Comparison of ENCODE assay signal across 23 cellular contexts in genomic region chr12:100403446-100403845, GRCh38. TPM values are rescaled to one million over a fixed set of nuclear protein-coding genes. Genes with fewer than 3 reads are reported as not detected.
DNase-seq lines count a peak whose midpoint lies in the region; ATAC-seq and TF ChIP-seq lines count a peak whose summit lies in the region.
"Had no signal": no experiment of that assay in that cellular context is flagged by ENCODE, and none has a peak within 500 bp of the region (broad histone marks: within the 10 kb centered on the region; RNA-seq: fewer than 3 reads in every experiment).

No MANE protein-coding gene starts in this region.

- no peaks in the 10 kb centered on the region for H3K27me3 ChIP-seq in brain microvascular endothelial cell (replicated peaks)
- no peaks in the 10 kb centered on the region for H3K27me3 ChIP-seq in neural progenitor cell
- H3K27me3 ChIP-seq: dorsolateral prefrontal cortex, right atrium auricular region had no signal

- peak; percentile 70 for DNase-seq in A172 (ENCODE audit: low spot score)
- DNase-seq in M059J (ENCODE audit: low read depth): peak; percentile 38
- DNase-seq in brain microvascular endothelial cell: peak; percentile 7
- peak; percentile 53 for DNase-seq in foreskin melanocyte
- DNase-seq in activated CD4-positive, alpha-beta T cell treated with anti-CD3 and anti-CD28 coated beads for 36 hours: no peak
- DNase-seq in activated CD4-positive, alpha-beta T cell treated with anti-CD3 and anti-CD28 coated beads, Interleukin-2, amount 10 ng/mL, durations not matched to agents 7 days and 5 days: no peak
- no peak for DNase-seq in activated CD8-positive, alpha-beta memory T cell treated with anti-CD3 and anti-CD28 coated beads, Interleukin-2, amount 50 U/mL, for 4 hours
- DNase-seq in neural progenitor cell (ENCODE audit: low spot score): no peak
- DNase-seq: activated CD4-positive, alpha-beta T cell treated with anti-CD3 and anti-CD28 coated beads for 48 hours; activated naive CD8-positive, alpha-beta T cell treated with anti-CD3 and anti-CD28 coated beads for 36 hours; DMS79 treated with DMSO at 0.1 percent for 48 hours; dorsolateral prefrontal cortex; KG1; NCI-H1694; Right ventricle myocardium superior; trophoblast cell had no signal

- no peaks in the 10 kb centered on the region for H3K4me1 ChIP-seq in neural progenitor cell
- H3K4me1 ChIP-seq: right atrium auricular region had no signal

- no peak overlapping the region for H3K4me2 ChIP-seq in neural progenitor cell

- no peak overlapping the region for H3K4me3 Mint-ChIP-seq in activated CD4-positive, alpha-beta T cell treated with anti-CD3 and anti-CD28 coated beads for 36 hours
- no peak overlapping the region for H3K4me3 Mint-ChIP-seq in activated CD4-positive, alpha-beta T cell treated with anti-CD3 and anti-CD28 coated beads, Interleukin-2, amount 10 ng/mL, durations not matched to agents 7 days and 5 days
- no peak overlapping the region for H3K4me3 Mint-ChIP-seq in neural progenitor cell
- H3K4me3 Mint-ChIP-seq: activated naive CD8-positive, alpha-beta T cell treated with anti-CD3 and anti-CD28 coated beads for 36 hours; activated T-helper 17 cell treated with anti-CD3 and anti-CD28 coated beads, Interleukin-2, amount 50 U/mL, for 72 hours; B cell; memory B cell had no signal

- H3K4me1 Mint-ChIP-seq in activated CD4-positive, alpha-beta T cell treated with anti-CD3 and anti-CD28 coated beads for 36 hours: no peaks in the 10 kb centered on the region
- H3K4me1 Mint-ChIP-seq in activated CD4-positive, alpha-beta T cell treated with anti-CD3 and anti-CD28 coated beads, Interleukin-2, amount 10 ng/mL, durations not matched to agents 7 days and 5 days: no peaks in the 10 kb centered on the region
- H3K4me1 Mint-ChIP-seq in neural progenitor cell: peaks cover 14% of the 10 kb centered on the region
- H3K4me1 Mint-ChIP-seq: activated naive CD8-positive, alpha-beta T cell treated with anti-CD3 and anti-CD28 coated beads for 36 hours; activated T-helper 17 cell treated with anti-CD3 and anti-CD28 coated beads, Interleukin-2, amount 50 U/mL, for 72 hours; B cell; memory B cell had no signal

- no peak overlapping the region for H3K27ac ChIP-seq in brain microvascular endothelial cell
- H3K27ac ChIP-seq in neural progenitor cell: no peak overlapping the region
- H3K27ac ChIP-seq: dorsolateral prefrontal cortex, epithelial cell of prostate, right atrium auricular region had no signal

- H3K27me3 Mint-ChIP-seq in activated CD4-positive, alpha-beta T cell treated with anti-CD3 and anti-CD28 coated beads for 36 hours: no peaks in the 10 kb centered on the region
- H3K27me3 Mint-ChIP-seq in activated CD4-positive, alpha-beta T cell treated with anti-CD3 and anti-CD28 coated beads, Interleukin-2, amount 10 ng/mL, durations not matched to agents 7 days and 5 days: peaks cover 6% of the 10 kb centered on the region
- peaks cover 2% of the 10 kb centered on the region for H3K27me3 Mint-ChIP-seq in neural progenitor cell (ENCODE audit: insufficient read depth, low read depth)
- H3K27me3 Mint-ChIP-seq: activated T-helper 17 cell treated with anti-CD3 and anti-CD28 coated beads, Interleukin-2, amount 50 U/mL, for 72 hours had no signal

- intact Hi-C loops in activated CD4-positive, alpha-beta T cell treated with anti-CD3 and anti-CD28 coated beads for 36 hours (cut with DNase I, micrococcal nuclease): no loop called here

- no peak for ATAC-seq in activated CD4-positive, alpha-beta T cell treated with anti-CD3 and anti-CD28 coated beads for 36 hours
- ATAC-seq: activated T-helper 17 cell treated with anti-CD3 and anti-CD28 coated beads, Interleukin-2, amount 50 U/mL, for 72 hours had no signal

- H3K36me3 Mint-ChIP-seq in activated CD4-positive, alpha-beta T cell treated with anti-CD3 and anti-CD28 coated beads for 36 hours (ENCODE audit: low read depth): no peaks in the 10 kb centered on the region
- no peaks in the 10 kb centered on the region for H3K36me3 Mint-ChIP-seq in activated CD4-positive, alpha-beta T cell treated with anti-CD3 and anti-CD28 coated beads, Interleukin-2, amount 10 ng/mL, durations not matched to agents 7 days and 5 days (ENCODE audit: low read depth)
- no peaks in the 10 kb centered on the region for H3K36me3 Mint-ChIP-seq in neural progenitor cell
- H3K36me3 Mint-ChIP-seq: activated naive CD8-positive, alpha-beta T cell treated with anti-CD3 and anti-CD28 coated beads for 36 hours; memory B cell had no signal

- no peaks in the 10 kb centered on the region for H3K79me2 ChIP-seq in neural progenitor cell (ENCODE audit: low read depth)

- TF ChIP-seq CTCF in brain microvascular endothelial cell (IDR thresholded peaks at IDR 0.05; ENCODE audit: low read depth, low read length, missing control alignments) (no peak), neural progenitor cell (IDR thresholded peaks at IDR 0.05) (no peak)

- no peak overlapping the region for H2AFZ ChIP-seq in neural progenitor cell (replicated peaks)

- H3K4me3 ChIP-seq in brain microvascular endothelial cell (ENCODE audit: low read depth, low read length): no peak overlapping the region
- no peak overlapping the region for H3K4me3 ChIP-seq in neural progenitor cell
- H3K4me3 ChIP-seq: dorsolateral prefrontal cortex, right atrium auricular region had no signal

- no peak overlapping the region for H3K9ac ChIP-seq in neural progenitor cell

- H3K36me3 ChIP-seq in brain microvascular endothelial cell (replicated peaks) (no peaks in the 10 kb centered on the region), neural progenitor cell (no peaks in the 10 kb centered on the region)
- H3K36me3 ChIP-seq: right atrium auricular region had no signal

- H3K9me3 ChIP-seq in neural progenitor cell (ENCODE audit: low read depth): no peaks in the 10 kb centered on the region
- H3K9me3 ChIP-seq: right atrium auricular region had no signal

- POLR2A ChIA-PET in activated CD4-positive, alpha-beta T cell treated with anti-CD3 and anti-CD28 coated beads for 36 hours (lab: Charles Lee): no interaction called here
- POLR2A ChIA-PET in activated CD4-positive, alpha-beta T cell treated with anti-CD3 and anti-CD28 coated beads, Interleukin-2, amount 10 ng/mL, durations not matched to agents 7 days and 5 days (lab: Charles Lee): no interaction called here

- H4K20me1 ChIP-seq in neural progenitor cell (ENCODE audit: low read depth): no peaks in the 10 kb centered on the region

- in situ Hi-C loops in brain microvascular endothelial cell (cut with HindIII; ENCODE audit: low pct_ligation_motif_present, low sequenced_read_pairs): no loop called here

- no peak overlapping the region for H3K27ac Mint-ChIP-seq in activated CD4-positive, alpha-beta T cell treated with anti-CD3 and anti-CD28 coated beads for 36 hours
- H3K27ac Mint-ChIP-seq in activated CD4-positive, alpha-beta T cell treated with anti-CD3 and anti-CD28 coated beads, Interleukin-2, amount 10 ng/mL, durations not matched to agents 7 days and 5 days: no peak overlapping the region
- H3K27ac Mint-ChIP-seq in neural progenitor cell: no peak overlapping the region
- H3K27ac Mint-ChIP-seq: activated naive CD8-positive, alpha-beta T cell treated with anti-CD3 and anti-CD28 coated beads for 36 hours; activated T-helper 17 cell treated with anti-CD3 and anti-CD28 coated beads, Interleukin-2, amount 50 U/mL, for 72 hours; B cell; memory B cell had no signal

- CTCF ChIA-PET in activated CD4-positive, alpha-beta T cell treated with anti-CD3 and anti-CD28 coated beads for 36 hours (lab: Charles Lee): interaction anchor here (0.9 to 1.3 kb wide), 2 partner anchors 130 to 168 kb away, joined by 3 read pairs; no protein-coding TSS in a partner anchor
- CTCF ChIA-PET in activated CD4-positive, alpha-beta T cell treated with anti-CD3 and anti-CD28 coated beads, Interleukin-2, amount 10 ng/mL, durations not matched to agents 7 days and 5 days (lab: Charles Lee): interaction anchor here (0.7 kb wide), 1 partner anchor 59 kb away, joined by 4 read pairs; no protein-coding TSS in a partner anchor

- H3F3A ChIP-seq in neural progenitor cell (ENCODE audit: low read depth): no peaks in the 10 kb centered on the region

- no peaks in the 10 kb centered on the region for H3K9me3 Mint-ChIP-seq in activated CD4-positive, alpha-beta T cell treated with anti-CD3 and anti-CD28 coated beads for 36 hours (ENCODE audit: low read depth)
- H3K9me3 Mint-ChIP-seq in activated CD4-positive, alpha-beta T cell treated with anti-CD3 and anti-CD28 coated beads, Interleukin-2, amount 10 ng/mL, durations not matched to agents 7 days and 5 days: no peaks in the 10 kb centered on the region
- no peaks in the 10 kb centered on the region for H3K9me3 Mint-ChIP-seq in neural progenitor cell
- H3K9me3 Mint-ChIP-seq: activated naive CD8-positive, alpha-beta T cell treated with anti-CD3 and anti-CD28 coated beads for 36 hours; activated T-helper 17 cell treated with anti-CD3 and anti-CD28 coated beads, Interleukin-2, amount 50 U/mL, for 72 hours; memory B cell had no signal

RNA-seq across cellular contexts. Expression of gene SLC17A8, which starts 46.6 kb away (rescaled TPM):
- not detected in 2 replicates for total RNA-seq in A172 (2014; rRNA removed; shearing (Covaris generic))
- not detected in 2 replicates for total RNA-seq in M059J (2014; rRNA removed; shearing (Covaris generic))
- total RNA-seq in activated CD4-positive, alpha-beta T cell treated with anti-CD3 and anti-CD28 coated beads for 36 hours: not detected
- total RNA-seq in activated CD4-positive, alpha-beta T cell treated with anti-CD3 and anti-CD28 coated beads, Interleukin-2, amount 10 ng/mL, durations not matched to agents 7 days and 5 days: not detected
- not detected in 2 replicates for total RNA-seq in neural progenitor cell (ENCODE audit: low replicate concordance)
- total RNA-seq: activated naive CD8-positive, alpha-beta T cell treated with anti-CD3 and anti-CD28 coated beads for 36 hours; activated T-helper 17 cell treated with anti-CD3 and anti-CD28 coated beads, Interleukin-2, amount 50 U/mL, for 72 hours; B cell; HT-29; omental fat pad; right atrium auricular region; Right ventricle myocardium superior had no signal

Comparison
In these comparisons a context has a peak if more than half of its experiments do, and no peak if none do; other contexts are left out.
1. DNase-seq: peak in A172 (single experiment), M059J (single experiment), brain microvascular endothelial cell (single experiment) and foreskin melanocyte (single experiment); none in activated CD4-positive, alpha-beta T cell treated with anti-CD3 and anti-CD28 coated beads for 36 hours (single experiment), activated CD4-positive, alpha-beta T cell treated with anti-CD3 and anti-CD28 coated beads, Interleukin-2, amount 10 ng/mL, durations not matched to agents 7 days and 5 days (single experiment), activated CD8-positive, alpha-beta memory T cell treated with anti-CD3 and anti-CD28 coated beads, Interleukin-2, amount 50 U/mL, for 4 hours (single experiment) and neural progenitor cell (single experiment).